ENCODE assay signal across 30 cellular contexts in genomic region chrX:102610905-102611304, GRCh38. TPM values are rescaled to one million over a fixed set of nuclear protein-coding genes. Genes with fewer than 3 reads are reported as not detected.
DNase-seq lines count a peak whose midpoint lies in the region; ATAC-seq and TF ChIP-seq lines count a peak whose summit lies in the region.
"Had no signal": no experiment of that assay in that cellular context is flagged by ENCODE, and none has a peak within 500 bp of the region (broad histone marks: within the 10 kb centered on the region; RNA-seq: fewer than 3 reads in every experiment).

No MANE protein-coding gene starts in this region.

- peaks cover 23% of the 10 kb centered on the region for H3K4me1 Mint-ChIP-seq in CD14-positive monocyte

- no peaks in the 10 kb centered on the region for H3K9me3 ChIP-seq in spleen
- H3K9me3 ChIP-seq: A549, BE2C, Caco-2 had no signal

- no peak overlapping the region for H3K27ac ChIP-seq in spleen
- H3K27ac ChIP-seq: 22Rv1; A549; BLaER1; BLaER1 treated with 17β-estradiol and CSF1 and Interleukin-3, amounts not matched to agents 10 nM and 100 nM; C4-2B had no signal

- H3K4me3 ChIP-seq in spleen, result no peak overlapping the region
- H3K4me3 ChIP-seq: A549; BLaER1; BLaER1 treated with 17β-estradiol and CSF1 and Interleukin-3, amounts not matched to agents 10 nM and 100 nM had no signal

- WGBS in spleen, 5 donors, result 69 to 97% (median 83%) methylated on average over 2 to 4 of the region's 4 CpGs

- no peak for ATAC-seq in HG02571 (IDR thresholded peaks at IDR 0.05; ENCODE audit: unreplicated experiment)
- ATAC-seq: A549; CD8-positive, alpha-beta T cell had no signal

- H3K27me3 ChIP-seq in spleen (replicated peaks in 1 of 7), result no peaks in the 10 kb centered on the region
- H3K27me3 ChIP-seq: BE2C; BLaER1; BLaER1 treated with 17β-estradiol and CSF1 and Interleukin-3, amounts not matched to agents 10 nM and 100 nM had no signal

- DNase-seq in mesenteric fat pad (ENCODE audit: low spot score) (peak; percentile 81), spleen (peak; percentile 28), CD14-positive monocyte (ENCODE audit: low spot score) (no peak)
- DNase-seq: 8988T; ACHN; AML-193; BE2C; C1 segment of cervical spinal cord; Caco-2; Calu3; CD4-positive, alpha-beta memory T cell; CD4-positive, alpha-beta T cell; CD4-positive, CD25-positive, alpha-beta regulatory T cell; CD8-positive, alpha-beta memory T cell; CD8-positive, alpha-beta T cell; COR-L47; DMS 273 treated with DMSO at 0.1 percent for 48 hours; DMS153; DMS53; DMS79; DMS79 treated with DMSO at 0.1 percent for 48 hours; DND-41; EL had no signal

- H3K27ac Mint-ChIP-seq in CD14-positive monocyte, result no peak overlapping the region
- H3K27ac Mint-ChIP-seq: B cell; CD4-positive, alpha-beta memory T cell; CD4-positive, alpha-beta T cell; CD4-positive, CD25-positive, alpha-beta regulatory T cell; CD8-positive, alpha-beta T cell had no signal

- H3K27me3 Mint-ChIP-seq in CD14-positive monocyte (ENCODE audit: low read depth in 3 of 3), result peaks cover 0 to 1% (median 0%) of the 10 kb centered on the region in 3 donors
- H3K27me3 Mint-ChIP-seq: B cell; CD4-positive, alpha-beta memory T cell; CD4-positive, alpha-beta T cell; CD4-positive, CD25-positive, alpha-beta regulatory T cell had no signal

- H3K9me3 Mint-ChIP-seq in CD14-positive monocyte, result peaks cover 0 to 8% (median 2%) of the 10 kb centered on the region in 7 donors
- H3K9me3 Mint-ChIP-seq: CD4-positive, alpha-beta memory T cell; CD4-positive, alpha-beta T cell; CD8-positive, alpha-beta memory T cell; CD8-positive, alpha-beta T cell had no signal

- intact Hi-C loops in spleen (cut with DNase I; ENCODE audit: low total_unique reads), result no loop called here
- intact Hi-C loops in CD14-positive monocyte (cut with micrococcal nuclease), result no loop called here

- no peak overlapping the region for H3K4me3 Mint-ChIP-seq in CD14-positive monocyte
- H3K4me3 Mint-ChIP-seq: B cell; CD4-positive, alpha-beta T cell; CD4-positive, CD25-positive, alpha-beta regulatory T cell; CD8-positive, alpha-beta memory T cell; CD8-positive, alpha-beta T cell had no signal

- TF ChIP-seq POLR2A in spleen (IDR thresholded peaks at IDR 0.05), result no peak

- H3K36me3 Mint-ChIP-seq in CD14-positive monocyte, result peaks cover 26 to 35% of the 10 kb centered on the region in 2 donors

- peaks cover 0 to 16% (median 0%) of the 10 kb centered on the region in 6 donors for H3K36me3 ChIP-seq in spleen
- H3K36me3 ChIP-seq: BE2C had no signal

- no peak for TF ChIP-seq CTCF in spleen (IDR thresholded peaks at IDR 0.05 in 8 of 11, conservative IDR thresholded peaks at IDR 0.05 in 3 of 11)
- TF ChIP-seq CTCF in CD14-positive monocyte (IDR thresholded peaks at IDR 0.05), result no peak

- H3K4me1 ChIP-seq in spleen, result peaks cover 0 to 4% (median 0%) of the 10 kb centered on the region in 6 donors
- H3K4me1 ChIP-seq: A549, BE2C, BLaER1, Caco-2 had no signal

RNA-seq across cellular contexts. Expression of gene ARMCX5, which starts 11.6 kb away (rescaled TPM):
- total RNA-seq in mesenteric fat pad, result 6.7 TPM
- 10 to 100 TPM in 3 of 7 donors, 1 to 10 TPM in 4; 6.8 to 19.1 (median 9.2) TPM for total RNA-seq in spleen
- 1 to 10 TPM; 5.3 to 6.1 (median 5.7) TPM for polyA plus RNA-seq in spleen
- 1 to 10 TPM; 5.2 to 5.4 TPM for polyA plus RNA-seq in CD14-positive monocyte

RNA-seq across cellular contexts. Expression of gene GPRASP1, which starts 40.4 kb away (rescaled TPM):
- 4.0 TPM for total RNA-seq in mesenteric fat pad
- total RNA-seq in spleen, result 10 to 100 TPM in 6 of 7 donors, 1 to 10 TPM in 1; 9.5 to 20.5 (median 13.8) TPM
- polyA plus RNA-seq in spleen, result 1 to 10 TPM; 3.0 to 7.3 (median 7.2) TPM
- under 1 TPM in 1 of 2 donors, not detected in 1; 0.03 TPM for polyA plus RNA-seq in CD14-positive monocyte
